Comparison of ENCODE assay signal across 16 cellular contexts in genomic region chr20:38093641-38094077, GRCh38.
DNase-seq lines count a peak whose midpoint lies in the region; ATAC-seq and TF ChIP-seq lines count a peak whose summit lies in the region.
"Had no signal": no experiment of that assay in that cellular context is flagged by ENCODE, and none has a peak within 500 bp of the region (broad histone marks: within the 10 kb centered on the region; RNA-seq: fewer than 3 reads in every experiment).

No MANE protein-coding gene starts in this region.

- no peaks in the 10 kb centered on the region for H3K9me3 ChIP-seq in BLaER1 treated with 17β-estradiol and CSF1 and Interleukin-3, amounts not matched to agents 10 nM and 100 nM (replicated peaks in 1 of 11)
- no peaks in the 10 kb centered on the region for H3K9me3 ChIP-seq in neutrophil
- H3K9me3 ChIP-seq: body of pancreas, MG63, mucosa of descending colon, suprapubic skin had no signal

- H3K9ac ChIP-seq in BLaER1 treated with 17β-estradiol and CSF1 and Interleukin-3, amounts not matched to agents 10 nM and 100 nM = peak overlapping the region in 10 of 11 experiments; percentile 17 to 70 (median 44); a peak in 12 of 22 replicates

- H3K36me3 ChIP-seq in BLaER1 treated with 17β-estradiol and CSF1 and Interleukin-3, amounts not matched to agents 10 nM and 100 nM = peaks cover 18 to 50% (median 40%) of the 10 kb centered on the region in 11 experiments
- H3K36me3 ChIP-seq in brain microvascular endothelial cell (replicated peaks) (peaks cover 19% of the 10 kb centered on the region), neutrophil (peaks cover 19% of the 10 kb centered on the region)

- peaks cover 25 to 81% (median 57%) of the 10 kb centered on the region in 10 experiments for H3K4me1 ChIP-seq in BLaER1 treated with 17β-estradiol and CSF1 and Interleukin-3, amounts not matched to agents 10 nM and 100 nM
- peaks cover 43 to 50% of the 10 kb centered on the region in 2 experiments for H3K4me1 ChIP-seq in neutrophil (ENCODE audit: control insufficient read depth in 1 of 2, insufficient read depth in 1 of 2, low read depth in 1 of 2, low read length in 1 of 2)
- H3K4me1 ChIP-seq: body of pancreas had no signal

- H3K9me3 Mint-ChIP-seq in HFFc6 = no peaks in the 10 kb centered on the region

- no peak overlapping the region for H3K4me3 Mint-ChIP-seq in HFFc6

- DNase-seq in HFFc6 (no peak), brain microvascular endothelial cell (no peak), NCI-H345 treated with DMSO at 0.1 percent for 48 hours (lab: John Stamatoyannopoulos, UW; ENCODE audit: unreplicated experiment) (no peak), MV-4-11 (lab: John Stamatoyannopoulos, UW) (no peak), SIG-M5 treated with dmso at 0.1 percent for 504 hours (lab: John Stamatoyannopoulos, UW; ENCODE audit: unreplicated experiment) (no peak)
- DNase-seq: activated naive CD4-positive, alpha-beta T cell; effector CD4-positive, alpha-beta T cell; MG63; NCI-H2081 treated with DMSO at 0.1 percent for 48 hours; NCI-H748 treated with DMSO at 0.1 percent for 48 hours had no signal

- H3K4me3 ChIP-seq in BLaER1 treated with 17β-estradiol and CSF1 and Interleukin-3, amounts not matched to agents 10 nM and 100 nM = peak overlapping the region in 1 of 10 experiments; percentile 16; a peak in 2 of 20 replicates
- H3K4me3 ChIP-seq in brain microvascular endothelial cell (ENCODE audit: low read depth, low read length) (no peak overlapping the region), neutrophil (ENCODE audit: low read depth in 1 of 2, low read length in 1 of 2) (no peak overlapping the region)
- H3K4me3 ChIP-seq: body of pancreas, MG63, mucosa of descending colon, suprapubic skin had no signal

- in situ Hi-C loops in brain microvascular endothelial cell (cut with HindIII; ENCODE audit: low pct_ligation_motif_present, low sequenced_read_pairs) = no loop called here

- no peaks in the 10 kb centered on the region for H4K20me1 ChIP-seq in BLaER1 treated with 17β-estradiol and CSF1 and Interleukin-3, amounts not matched to agents 10 nM and 100 nM

- H3K4me2 ChIP-seq in BLaER1 treated with 17β-estradiol and CSF1 and Interleukin-3, amounts not matched to agents 10 nM and 100 nM = peak overlapping the region; percentile 44 to 94 (median 83); a peak in 21 of 22 replicates

- H3K36me3 Mint-ChIP-seq in HFFc6 (ENCODE audit: low read depth) = peaks cover 25% of the 10 kb centered on the region; the same call in 1 of the 2 replicates

- ATAC-seq in HG03442 (IDR thresholded peaks at IDR 0.05; ENCODE audit: unreplicated experiment) = no peak
- ATAC-seq: body of pancreas had no signal

- H3K27ac Mint-ChIP-seq in HFFc6 = peak overlapping the region; percentile 56

- H3K27me3 Mint-ChIP-seq in HFFc6 (ENCODE audit: insufficient read depth) = peaks cover 1% of the 10 kb centered on the region

- peak overlapping the region; percentile 76 to 91 (median 84); a peak in 21 of 22 replicates for H3K27ac ChIP-seq in BLaER1 treated with 17β-estradiol and CSF1 and Interleukin-3, amounts not matched to agents 10 nM and 100 nM
- H3K27ac ChIP-seq in brain microvascular endothelial cell (peak overlapping the region; percentile 89), neutrophil (peak overlapping the region; percentile 89)
- H3K27ac ChIP-seq: suprapubic skin had no signal

- H3K4me1 Mint-ChIP-seq in HFFc6 (ENCODE audit: low read depth) = peaks cover 54% of the 10 kb centered on the region

- TF ChIP-seq CTCF in HFFc6 (IDR thresholded peaks at IDR 0.05) (no peak), brain microvascular endothelial cell (IDR thresholded peaks at IDR 0.05; ENCODE audit: low read depth, low read length, missing control alignments) (no peak), neutrophil (IDR thresholded peaks at IDR 0.05) (no peak)

- no peaks in the 10 kb centered on the region for H3K27me3 ChIP-seq in BLaER1 treated with 17β-estradiol and CSF1 and Interleukin-3, amounts not matched to agents 10 nM and 100 nM
- H3K27me3 ChIP-seq in brain microvascular endothelial cell (replicated peaks) = no peaks in the 10 kb centered on the region
- no peaks in the 10 kb centered on the region for H3K27me3 ChIP-seq in neutrophil
- H3K27me3 ChIP-seq: body of pancreas, MG63, suprapubic skin had no signal
